23 cellular contexts compared by ENCODE assay signal in genomic region chr16:51120289-51121008, GRCh38. TPM values are rescaled to one million over a fixed set of nuclear protein-coding genes. Genes with fewer than 3 reads are reported as not detected.
DNase-seq lines count a peak whose midpoint lies in the region; ATAC-seq, FAIRE-seq and TF ChIP-seq lines count a peak whose summit lies in the region.
"Had no signal": no experiment of that assay in that cellular context is flagged by ENCODE, and none has a peak within 500 bp of the region (broad histone marks: within the 10 kb centered on the region; RNA-seq: fewer than 3 reads in every experiment).

No MANE protein-coding gene starts in this region.

- H3K4me1 ChIP-seq in small intestine (ENCODE audit: control insufficient read depth in 2 of 2, insufficient read depth in 1 of 2, low read depth in 1 of 2, low read length in 1 of 2), result peaks cover 0 to 3% of the 10 kb centered on the region in 2 donors
- peaks cover 2% of the 10 kb centered on the region; the same call in 1 of the 2 replicates for H3K4me1 ChIP-seq in H9 (ENCODE audit: insufficient read depth, low read length)
- H3K4me1 ChIP-seq: A549 had no signal

- H4K91ac ChIP-seq in H9 (ENCODE audit: insufficient read length, low read depth, low read length), result no peak overlapping the region

- H3K36me3 ChIP-seq in small intestine (ENCODE audit: control insufficient read depth in 2 of 2, insufficient read depth in 2 of 2, low read length in 2 of 2), result no peaks in the 10 kb centered on the region

- H3K4me2 ChIP-seq in H9 (ENCODE audit: insufficient read depth, insufficient read length, low read length), result no peak overlapping the region
- H3K4me2 ChIP-seq: A549, PC-9 had no signal

- TF ChIP-seq CTCF in WTC11 (IDR thresholded peaks at IDR 0.05) (no peak), H9 (conservative IDR thresholded peaks at IDR 0.05) (no peak)

- H3T11ph ChIP-seq in H9 (ENCODE audit: low read length), result no peak overlapping the region

- 8 to 31% (median 25%) methylated on average over 4 of the region's 4 CpGs for WGBS in small intestine, 3 donors
- WGBS in H9 (ENCODE audit: extremely low coverage, insufficient read length, low lambda C conversion rate), result no CpG with 5 or more reads among the region's 4 CpGs

- no peak overlapping the region for H3K4me3 ChIP-seq in small intestine (ENCODE audit: low read depth in 1 of 2, low read length in 2 of 2)
- H3K4me3 ChIP-seq: A549, PC-9, SK-N-MC had no signal

- H3K27me3 ChIP-seq in small intestine (ENCODE audit: control insufficient read depth in 2 of 2, insufficient read depth in 2 of 2, low read length in 2 of 2) (peaks cover 0 to 3% of the 10 kb centered on the region in 2 donors), H9 (ENCODE audit: insufficient read depth, low read length) (no peaks in the 10 kb centered on the region)

- no peak overlapping the region for H4K8ac ChIP-seq in H9 (replicated peaks; ENCODE audit: insufficient read length, low read depth, low read length)

- H2AK5ac ChIP-seq in H9 (ENCODE audit: insufficient read length, low read length), result no peak overlapping the region

- no peak for ATAC-seq in WTC11
- peak; percentile 72 for ATAC-seq in left lobe of liver
- no peak for ATAC-seq in GM21367 (IDR thresholded peaks at IDR 0.05; ENCODE audit: unreplicated experiment)
- ATAC-seq: A549, HCT116 had no signal

- no peaks in the 10 kb centered on the region for H3K23me2 ChIP-seq in H9 (ENCODE audit: insufficient read length, low read depth, low read length, poor library complexity, severe bottlenecking)

- no peak overlapping the region for H3K27ac Mint-ChIP-seq in WTC11
- H3K27ac Mint-ChIP-seq in H9, result no peak overlapping the region
- H3K27ac Mint-ChIP-seq: CD4-positive, alpha-beta T cell had no signal

- no peaks in the 10 kb centered on the region for H4K20me1 ChIP-seq in H9 (ENCODE audit: control insufficient read depth, insufficient read depth, insufficient read length)

- H3K4me1 Mint-ChIP-seq in WTC11, result peaks cover 46% of the 10 kb centered on the region
- H3K4me1 Mint-ChIP-seq in H9, result peaks cover 32 to 38% of the 10 kb centered on the region in 2 experiments

- no peak overlapping the region for H3K18ac ChIP-seq in H9 (ENCODE audit: insufficient read length, low read depth, low read length)

- H3K79me2 ChIP-seq in H9 (ENCODE audit: insufficient read depth, low read length), result no peaks in the 10 kb centered on the region

- H3K9me3 ChIP-seq in small intestine (ENCODE audit: control insufficient read depth, low read depth), result no peaks in the 10 kb centered on the region
- H3K9me3 ChIP-seq in H9 (ENCODE audit: control insufficient read depth, low read depth, low read length), result no peaks in the 10 kb centered on the region
- H3K9me3 ChIP-seq: A549 had no signal

- no peak overlapping the region for H3K14ac ChIP-seq in H9 (ENCODE audit: insufficient read depth, low read length)

- H4K5ac ChIP-seq in H9 (ENCODE audit: insufficient read length, low read depth, low read length), result no peak overlapping the region

- H2BK120ac ChIP-seq in H9 (ENCODE audit: low read depth, low read length, poor library complexity, severe bottlenecking), result no peak overlapping the region

- H3K23ac ChIP-seq in H9 (ENCODE audit: insufficient read length, low read depth, low read length), result no peak overlapping the region

- POLR2A ChIA-PET in WTC11 (lab: Charles Lee), result no interaction called here

- H3K79me1 ChIP-seq in H9 (ENCODE audit: insufficient read depth, low read depth, low read length, poor library complexity, severe bottlenecking), result no peaks in the 10 kb centered on the region

- no peak overlapping the region for H3K4ac ChIP-seq in H9 (ENCODE audit: low read depth, low read length)

- no peak overlapping the region for H2BK15ac ChIP-seq in H9 (ENCODE audit: low read depth, low read length)

- no peak overlapping the region for H2BK20ac ChIP-seq in H9 (ENCODE audit: low read depth, low read length, poor library complexity, severe bottlenecking)

- H3K27ac ChIP-seq in small intestine (ENCODE audit: low read depth in 1 of 2, low read length in 1 of 2) (no peak overlapping the region), H9 (ENCODE audit: insufficient read length, low read depth, low read length) (no peak overlapping the region)
- H3K27ac ChIP-seq: A549, PC-9, SK-N-MC had no signal

- no peak overlapping the region for H2BK5ac ChIP-seq in H9 (ENCODE audit: insufficient read length, low read length)

- CTCF ChIA-PET in WTC11 (lab: Charles Lee), result interaction anchor here (1.3 to 2.4 kb wide), 3 partner anchors 71 to 314 kb away, joined by 3 to 6 read pairs (median 4); no protein-coding TSS in a partner anchor

- H3K27me3 Mint-ChIP-seq in WTC11 (ENCODE audit: low read depth) (no peaks in the 10 kb centered on the region; the same call in 1 of the 2 replicates), H9 (ENCODE audit: low read depth) (peaks cover 7% of the 10 kb centered on the region)

- no peak overlapping the region for H3K56ac ChIP-seq in H9 (ENCODE audit: insufficient read length, low read depth, low read length)

- FAIRE-seq in small intestine (lab: Jason Lieb, UNC), result no peak
- FAIRE-seq: A549 had no signal

- H3K36me3 Mint-ChIP-seq in WTC11 (no peaks in the 10 kb centered on the region), H9 (ENCODE audit: insufficient read depth in 1 of 3, low read depth in 3 of 3) (no peaks in the 10 kb centered on the region)

- DNase-seq in HuH-7 (ENCODE audit: low spot score) (peak; percentile 47), WTC11 (ENCODE audit: low spot score) (no peak), left lobe of liver (ENCODE audit: low spot score) (peak; percentile 76), small intestine (peak; percentile 75), NCI-H345 treated with DMSO at 0.1 percent for 48 hours (lab: John Stamatoyannopoulos, UW; ENCODE audit: unreplicated experiment) (no peak), H9 (no peak)
- DNase-seq: CD4-positive, alpha-beta T cell; COR-L47; DMS79; GOT3; Kasumi-1; NCI-H1417 treated with DMSO at 0.1 percent for 48 hours; NCI-H187 treated with DMSO at 0.1 percent for 48 hours; NCI-H2107; NCI-H748 treated with DMSO at 0.1 percent for 48 hours; PC-9; RPMI8226; SHP77 had no signal

- H2AFZ ChIP-seq in H9 (ENCODE audit: low read length), result no peak overlapping the region
- H2AFZ ChIP-seq: PC-9 had no signal

- no peak overlapping the region for H3K9ac ChIP-seq in H9 (ENCODE audit: extremely low read depth, insufficient read length, low read length)

- H2BK12ac ChIP-seq in H9 (ENCODE audit: insufficient read length, low read depth, low read length), result no peak overlapping the region

- H3K9me3 Mint-ChIP-seq in WTC11 (no peaks in the 10 kb centered on the region), H9 (no peaks in the 10 kb centered on the region)
- H3K9me3 Mint-ChIP-seq: CD4-positive, alpha-beta T cell had no signal

- H3K4me3 Mint-ChIP-seq in WTC11 (no peak overlapping the region), H9 (no peak overlapping the region)
- H3K4me3 Mint-ChIP-seq: CD4-positive, alpha-beta T cell had no signal

TF ChIP-seq in WTC11, 78 proteins besides CTCF, POLR2A, EP300 and RAD21:
- TF ChIP-seq NFATC4 (CRISPR knock-in tag; IDR thresholded peaks at IDR 0.05) (no peak), GABPB1 (CRISPR knock-in tag; IDR thresholded peaks at IDR 0.05) (peak; percentile 47; the same call in 1 of the 2 replicates), ZBTB21 (CRISPR knock-in tag; IDR thresholded peaks at IDR 0.05; ENCODE audit: borderline replicate concordance) (no peak), FOXP1 (CRISPR knock-in tag; IDR thresholded peaks at IDR 0.05; ENCODE audit: borderline replicate concordance) (no peak), TEAD1 (CRISPR knock-in tag; IDR thresholded peaks at IDR 0.05) (no peak)
TF ChIP-seq in WTC11: peak in this region for 1.

RNA-seq across cellular contexts. Expression of gene SALL1, which starts 30.6 kb away (rescaled TPM):
- 63.9 to 67.0 TPM (median 65.0 TPM) in 3 replicates for total RNA-seq in WTC11 (2021)
- 27.9 TPM for total RNA-seq in left lobe of liver
- under 1 TPM in 2 of 3 donors, not detected in 1; 0.27 to 0.39 TPM for polyA plus RNA-seq in small intestine
- 87.6 and 101 TPM in 2 replicates for total RNA-seq in H9 (2021)
- total RNA-seq: CD4-positive, alpha-beta T cell; MCF 10A; PC-9 had no signal

Comparison
In these comparisons a context has a peak if more than half of its experiments do, and no peak if none do; other contexts are left out.
1. DNase-seq: peak in HuH-7 (single experiment), left lobe of liver (single experiment) and small intestine (single experiment); none in WTC11 (single experiment), NCI-H345 treated with DMSO at 0.1 percent for 48 hours (single experiment) and H9 (single experiment).